1 cellular context compared by ENCODE assay signal in the genomic region with DNA sequence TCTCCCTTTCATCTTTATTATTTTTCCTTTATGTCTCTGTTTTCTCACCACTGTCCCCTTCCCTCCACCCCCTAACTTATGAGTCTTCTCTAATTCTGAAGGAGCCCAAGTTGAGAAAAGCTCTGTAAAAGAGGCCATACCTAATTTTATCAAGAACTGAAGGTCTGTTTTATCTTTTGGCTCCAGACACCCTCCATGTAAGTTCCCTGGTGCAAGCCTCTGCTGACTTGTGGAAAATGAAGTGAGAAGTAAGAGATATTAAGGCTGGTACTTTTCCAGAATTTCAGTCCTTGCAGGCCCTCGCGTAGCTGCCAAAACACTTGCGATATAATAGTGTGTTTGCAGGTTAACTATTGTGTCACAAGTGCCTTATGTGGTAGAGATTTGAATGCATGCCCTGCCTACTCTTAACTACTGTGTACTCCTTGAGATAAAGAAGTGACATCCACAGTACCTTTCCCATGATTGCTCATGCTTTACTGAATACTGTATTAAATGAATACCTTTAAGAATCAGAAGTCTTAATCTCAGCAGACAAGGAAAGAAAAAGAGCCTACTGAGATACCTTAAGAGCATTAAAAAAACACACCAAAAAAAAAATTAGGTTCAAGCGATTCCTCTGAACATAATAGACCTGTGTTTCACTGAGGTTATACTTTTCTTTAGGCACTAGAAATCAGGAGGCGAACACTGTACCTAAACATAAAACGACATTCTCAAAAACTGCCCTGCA.
TF ChIP-seq lines count a peak whose summit lies in the region.

No MANE protein-coding gene starts in this region.

TF ChIP-seq in GM12878, 131 proteins besides CTCF, POLR2A, EP300 and RAD21 (continued from another document):
- TF ChIP-seq, protein P1, sequence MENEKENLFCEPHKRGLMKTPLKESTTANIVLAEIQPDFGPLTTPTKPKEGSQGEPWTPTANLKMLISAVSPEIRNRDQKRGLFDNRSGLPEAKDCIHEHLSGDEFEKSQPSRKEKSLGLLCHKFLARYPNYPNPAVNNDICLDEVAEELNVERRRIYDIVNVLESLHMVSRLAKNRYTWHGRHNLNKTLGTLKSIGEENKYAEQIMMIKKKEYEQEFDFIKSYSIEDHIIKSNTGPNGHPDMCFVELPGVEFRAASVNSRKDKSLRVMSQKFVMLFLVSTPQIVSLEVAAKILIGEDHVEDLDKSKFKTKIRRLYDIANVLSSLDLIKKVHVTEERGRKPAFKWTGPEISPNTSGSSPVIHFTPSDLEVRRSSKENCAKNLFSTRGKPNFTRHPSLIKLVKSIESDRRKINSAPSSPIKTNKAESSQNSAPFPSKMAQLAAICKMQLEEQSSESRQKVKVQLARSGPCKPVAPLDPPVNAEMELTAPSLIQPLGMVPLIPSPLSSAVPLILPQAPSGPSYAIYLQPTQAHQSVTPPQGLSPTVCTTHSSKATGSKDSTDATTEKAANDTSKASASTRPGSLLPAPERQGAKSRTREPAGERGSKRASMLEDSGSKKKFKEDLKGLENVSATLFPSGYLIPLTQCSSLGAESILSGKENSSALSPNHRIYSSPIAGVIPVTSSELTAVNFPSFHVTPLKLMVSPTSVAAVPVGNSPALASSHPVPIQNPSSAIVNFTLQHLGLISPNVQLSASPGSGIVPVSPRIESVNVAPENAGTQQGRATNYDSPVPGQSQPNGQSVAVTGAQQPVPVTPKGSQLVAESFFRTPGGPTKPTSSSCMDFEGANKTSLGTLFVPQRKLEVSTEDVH (IDR thresholded peaks at IDR 0.05; ENCODE audit: low read depth, partially characterized antibody) = no peak
- TF ChIP-seq, protein P2, sequence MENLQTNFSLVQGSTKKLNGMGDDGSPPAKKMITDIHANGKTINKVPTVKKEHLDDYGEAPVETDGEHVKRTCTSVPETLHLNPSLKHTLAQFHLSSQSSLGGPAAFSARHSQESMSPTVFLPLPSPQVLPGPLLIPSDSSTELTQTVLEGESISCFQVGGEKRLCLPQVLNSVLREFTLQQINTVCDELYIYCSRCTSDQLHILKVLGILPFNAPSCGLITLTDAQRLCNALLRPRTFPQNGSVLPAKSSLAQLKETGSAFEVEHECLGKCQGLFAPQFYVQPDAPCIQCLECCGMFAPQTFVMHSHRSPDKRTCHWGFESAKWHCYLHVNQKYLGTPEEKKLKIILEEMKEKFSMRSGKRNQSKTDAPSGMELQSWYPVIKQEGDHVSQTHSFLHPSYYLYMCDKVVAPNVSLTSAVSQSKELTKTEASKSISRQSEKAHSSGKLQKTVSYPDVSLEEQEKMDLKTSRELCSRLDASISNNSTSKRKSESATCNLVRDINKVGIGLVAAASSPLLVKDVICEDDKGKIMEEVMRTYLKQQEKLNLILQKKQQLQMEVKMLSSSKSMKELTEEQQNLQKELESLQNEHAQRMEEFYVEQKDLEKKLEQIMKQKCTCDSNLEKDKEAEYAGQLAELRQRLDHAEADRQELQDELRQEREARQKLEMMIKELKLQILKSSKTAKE (IDR thresholded peaks at IDR 0.05; ENCODE audit: low read depth, poor library complexity, severe bottlenecking) = no peak
- TF ChIP-seq, protein P3, sequence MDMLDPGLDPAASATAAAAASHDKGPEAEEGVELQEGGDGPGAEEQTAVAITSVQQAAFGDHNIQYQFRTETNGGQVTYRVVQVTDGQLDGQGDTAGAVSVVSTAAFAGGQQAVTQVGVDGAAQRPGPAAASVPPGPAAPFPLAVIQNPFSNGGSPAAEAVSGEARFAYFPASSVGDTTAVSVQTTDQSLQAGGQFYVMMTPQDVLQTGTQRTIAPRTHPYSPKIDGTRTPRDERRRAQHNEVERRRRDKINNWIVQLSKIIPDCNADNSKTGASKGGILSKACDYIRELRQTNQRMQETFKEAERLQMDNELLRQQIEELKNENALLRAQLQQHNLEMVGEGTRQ (IDR thresholded peaks at IDR 0.05; ENCODE audit: borderline replicate concordance, low read depth, low read length) = no peak
- no peak for TF ChIP-seq SRF (IDR thresholded peaks at IDR 0.05; ENCODE audit: low read depth in 2 of 2, low read length in 2 of 2)
- no peak for TF ChIP-seq MTA3 (IDR thresholded peaks at IDR 0.05; ENCODE audit: borderline replicate concordance, low read length)
- TF ChIP-seq, protein P4, sequence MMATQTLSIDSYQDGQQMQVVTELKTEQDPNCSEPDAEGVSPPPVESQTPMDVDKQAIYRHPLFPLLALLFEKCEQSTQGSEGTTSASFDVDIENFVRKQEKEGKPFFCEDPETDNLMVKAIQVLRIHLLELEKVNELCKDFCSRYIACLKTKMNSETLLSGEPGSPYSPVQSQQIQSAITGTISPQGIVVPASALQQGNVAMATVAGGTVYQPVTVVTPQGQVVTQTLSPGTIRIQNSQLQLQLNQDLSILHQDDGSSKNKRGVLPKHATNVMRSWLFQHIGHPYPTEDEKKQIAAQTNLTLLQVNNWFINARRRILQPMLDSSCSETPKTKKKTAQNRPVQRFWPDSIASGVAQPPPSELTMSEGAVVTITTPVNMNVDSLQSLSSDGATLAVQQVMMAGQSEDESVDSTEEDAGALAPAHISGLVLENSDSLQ (IDR thresholded peaks at IDR 0.05) = no peak
- no peak for TF ChIP-seq CREM (IDR thresholded peaks at IDR 0.05; ENCODE audit: low read depth)
TF ChIP-seq in GM12878: peak in this region for 0.
